In the genomic region with DNA sequence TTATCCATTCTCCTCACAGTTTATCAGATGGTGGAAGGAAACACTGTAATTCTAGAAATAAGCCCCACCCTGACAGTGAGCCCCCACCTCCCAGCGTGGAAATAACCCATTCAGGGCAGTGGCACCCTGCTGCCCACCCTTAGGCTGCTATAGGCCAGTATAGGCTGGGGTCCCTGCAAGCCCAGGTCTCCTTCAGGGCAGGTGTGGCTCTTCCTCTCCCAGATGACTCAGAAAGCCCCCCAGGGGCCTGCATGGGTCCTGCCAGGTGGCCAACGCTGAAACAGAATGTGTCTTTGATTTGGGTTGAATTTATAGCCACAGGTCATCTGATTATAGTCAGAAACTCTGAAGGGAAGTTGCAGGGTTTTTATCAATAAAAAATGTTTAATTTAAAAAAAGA, we compare ENCODE assay signal across 22 cellular contexts.
"Had no signal": no experiment of that assay in that cellular context is flagged by ENCODE, and none has a peak within 500 bp of the region (broad histone marks: within the 10 kb centered on the region; RNA-seq: fewer than 3 reads in every experiment).

No MANE protein-coding gene starts in this region.

- FAIRE-seq: colon, islet of Langerhans had no signal

- H3K9me3 Mint-ChIP-seq: activated naive CD4-positive, alpha-beta T cell treated with anti-CD3 and anti-CD28 coated beads for 36 hours; activated T-helper 17 cell treated with anti-CD3 and anti-CD28 coated beads, Interleukin-2, amount 50 U/mL, for 72 hours; mesothelial cell of epicardium; nephron; stimulated activated naive CD8-positive, alpha-beta T cell treated with anti-CD3 and anti-CD28 coated beads, Interleukin-15, Interleukin-2, amounts not matched to agents 100 ng/mL and 50 ng/mL, for 24 hours had no signal

- H3K27ac ChIP-seq: body of pancreas, lower lobe of right lung, VCaP had no signal

- H3K4me1 Mint-ChIP-seq: activated T-helper 17 cell treated with anti-CD3 and anti-CD28 coated beads, Interleukin-2, amount 50 U/mL, for 72 hours had no signal

- H3K4me3 Mint-ChIP-seq: activated naive CD4-positive, alpha-beta T cell treated with anti-CD3 and anti-CD28 coated beads for 36 hours; activated T-helper 17 cell treated with anti-CD3 and anti-CD28 coated beads, Interleukin-2, amount 50 U/mL, for 72 hours; mesothelial cell of epicardium; stimulated activated naive CD8-positive, alpha-beta T cell treated with anti-CD3 and anti-CD28 coated beads, Interleukin-15, Interleukin-2, amounts not matched to agents 100 ng/mL and 50 ng/mL, for 24 hours had no signal

- H3K27ac Mint-ChIP-seq: activated naive CD4-positive, alpha-beta T cell treated with anti-CD3 and anti-CD28 coated beads for 36 hours; activated T-helper 17 cell treated with anti-CD3 and anti-CD28 coated beads, Interleukin-2, amount 50 U/mL, for 72 hours; mesothelial cell of epicardium; stimulated activated naive CD8-positive, alpha-beta T cell treated with anti-CD3 and anti-CD28 coated beads, Interleukin-15, Interleukin-2, amounts not matched to agents 100 ng/mL and 50 ng/mL, for 24 hours had no signal

- H3K27me3 ChIP-seq: body of pancreas had no signal

- H3K27me3 Mint-ChIP-seq: stimulated activated naive CD8-positive, alpha-beta T cell treated with anti-CD3 and anti-CD28 coated beads, Interleukin-15, Interleukin-2, amounts not matched to agents 100 ng/mL and 50 ng/mL, for 24 hours had no signal

- H3K36me3 ChIP-seq: lower lobe of right lung had no signal

- H3K4me3 ChIP-seq: body of pancreas, lower lobe of right lung had no signal

- DNase-seq: activated CD4-positive, alpha-beta T cell treated with anti-CD3 and anti-CD28 coated beads for 1 hour; activated CD4-positive, alpha-beta T cell treated with anti-CD3 and anti-CD28 coated beads, Interleukin-2, amount 50 U/mL, for 4 hours; activated naive CD4-positive, alpha-beta T cell treated with anti-CD3 and anti-CD28 coated beads for 36 hours; activated T-cell treated with anti-CD3 and anti-CD28 coated beads for 4 hours; body of pancreas; caudate nucleus; erythroblast; foreskin melanocyte; glutamatergic neuron; hippocampal formation; left colon; lower lobe of right lung; nucleus accumbens; T-helper 2 cell; trophoblast cell had no signal

- H3K36me3 Mint-ChIP-seq: mesothelial cell of epicardium had no signal

- H3K9me3 ChIP-seq: body of pancreas, lower lobe of right lung had no signal
